1 cellular context compared by ENCODE assay signal in genomic region chr19:45515081-45515624, GRCh38.
TF ChIP-seq lines count a peak whose summit lies in the region.

No MANE protein-coding gene starts in this region.

TF ChIP-seq in A549, 52 proteins besides CTCF, POLR2A, EP300 and RAD21 (continued from another document):
- TF ChIP-seq ATOH8 (CRISPR knock-in tag; IDR thresholded peaks at IDR 0.05; ENCODE audit: low read depth) (no peak), CEBPB (IDR thresholded peaks at IDR 0.05) (no peak), JUNB (IDR thresholded peaks at IDR 0.05) (no peak)
